24 cellular contexts compared by ENCODE assay signal in genomic region chr4:79996950-79997349, GRCh38.
"Had no signal": no experiment of that assay in that cellular context is flagged by ENCODE, and none has a peak within 500 bp of the region (broad histone marks: within the 10 kb centered on the region; RNA-seq: fewer than 3 reads in every experiment).

No MANE protein-coding gene starts in this region.

- DNase-seq: activated CD4-positive, alpha-beta T cell treated with anti-CD3 and anti-CD28 coated beads for 48 hours; activated CD4-positive, alpha-beta T cell treated with anti-CD3 and anti-CD28 coated beads, Interleukin-2, amount 50 U/mL, for 48 hours; activated CD8-positive, alpha-beta memory T cell treated with anti-CD3 and anti-CD28 coated beads, Interleukin-2, amount 10 ng/mL, durations not matched to agents 7 days and 5 days; activated gamma-delta T cell treated with Interleukin-2 at 50 U/mL for 16 hours; activated T-cell treated with anti-CD3 and anti-CD28 coated beads, Interleukin-2, amount 50 U/mL, for 24 hours; brain microvascular endothelial cell; Karpas-422; NCI-H1105 treated with DMSO at 0.1 percent for 48 hours; NCI-H1436 treated with DMSO at 0.1 percent for 48 hours; NCI-H187 treated with DMSO at 0.1 percent for 48 hours; NCI-H2107; NCI-H2171 treated with DMSO at 0.1 percent for 48 hours; NCI-H226; NCI-H510A treated with DMSO at 0.1 percent for 48 hours; NCI-H69; SHP77; SW 1271 had no signal

- H3K36me3 ChIP-seq: cardiac muscle cell, SJSA1 had no signal

- H3K27ac Mint-ChIP-seq: activated CD8-positive, alpha-beta memory T cell treated with anti-CD3 and anti-CD28 coated beads, Interleukin-2, amount 10 ng/mL, durations not matched to agents 7 days and 5 days; activated naive CD4-positive, alpha-beta T cell treated with anti-CD3 and anti-CD28 coated beads, Interleukin-2, amount 50 U/mL, for 24 hours; activated T-cell treated with anti-CD3 and anti-CD28 coated beads, Interleukin-2, amount 50 U/mL, for 24 hours; activated T-helper 2 cell treated with anti-CD3 and anti-CD28 coated beads, Interferon-gamma antibody, Interleukin-2, Interleukin-4, amounts not matched to agents 10 μg/mL and 5 μg/mL and 100 μg/mL, durations not matched to agents 14 hours and 24 hours and 36 hours had no signal

- H3K27ac ChIP-seq: brain microvascular endothelial cell, cardiac muscle cell, SJSA1 had no signal

- ATAC-seq: activated CD4-positive, CD25-positive, alpha-beta regulatory T cell treated with anti-CD3 and anti-CD28 coated beads, Interleukin-2, amount 50 U/mL, for 24 hours; activated CD8-positive, alpha-beta memory T cell treated with anti-CD3 and anti-CD28 coated beads, Interleukin-2, amount 10 ng/mL, durations not matched to agents 7 days and 5 days; K562; SK-N-SH treated with all-trans-retinoic acid at 6 μM for 48 hours had no signal

- H3K9me3 Mint-ChIP-seq: activated naive CD4-positive, alpha-beta T cell treated with anti-CD3 and anti-CD28 coated beads, Interleukin-2, amount 50 U/mL, for 24 hours had no signal

- H3K4me3 Mint-ChIP-seq: activated CD8-positive, alpha-beta memory T cell treated with anti-CD3 and anti-CD28 coated beads, Interleukin-2, amount 10 ng/mL, durations not matched to agents 7 days and 5 days; activated naive CD4-positive, alpha-beta T cell treated with anti-CD3 and anti-CD28 coated beads, Interleukin-2, amount 50 U/mL, for 24 hours; activated T-cell treated with anti-CD3 and anti-CD28 coated beads, Interleukin-2, amount 50 U/mL, for 24 hours had no signal

- H3K4me3 ChIP-seq: cardiac muscle cell, K562, SJSA1 had no signal

- H3K27me3 Mint-ChIP-seq: activated CD8-positive, alpha-beta memory T cell treated with anti-CD3 and anti-CD28 coated beads, Interleukin-2, amount 10 ng/mL, durations not matched to agents 7 days and 5 days; activated naive CD4-positive, alpha-beta T cell treated with anti-CD3 and anti-CD28 coated beads, Interleukin-2, amount 50 U/mL, for 24 hours; activated T-cell treated with anti-CD3 and anti-CD28 coated beads, Interleukin-2, amount 50 U/mL, for 24 hours had no signal

- H3K9me3 ChIP-seq: SJSA1 had no signal

- H3K4me1 ChIP-seq: SJSA1 had no signal

- H3K27me3 ChIP-seq: brain microvascular endothelial cell, cardiac muscle cell, SJSA1 had no signal
